In genomic region chr5:91129748-91130147, GRCh38 we compare ENCODE assay signal across 17 cellular contexts.
A peak's percentile ranks its signal among the peaks of the same experiment; 100 is the strongest.
DNase-seq lines count a peak whose midpoint lies in the region; ATAC-seq, FAIRE-seq and TF ChIP-seq lines count a peak whose summit lies in the region.
"Had no signal": no experiment of that assay in that cellular context is flagged by ENCODE, and none has a peak within 500 bp of the region (broad histone marks: within the 10 kb centered on the region; RNA-seq: fewer than 3 reads in every experiment).

No MANE protein-coding gene starts in this region.

- DNase-seq in breast epithelium (ENCODE audit: low spot score in 2 of 2) (no peak), MCF 10A (ENCODE audit: unreplicated experiment) (no peak), dedifferentiated amniotic fluid mesenchymal stem cell (ENCODE audit: extremely low spot score) (peak; percentile 33), pancreas (no peak), SJCRH30 (no peak), medulla oblongata (ENCODE audit: extremely low spot score) (no peak)
- DNase-seq: AML-193; CD4-positive, CD25-positive, alpha-beta regulatory T cell; GOT3; H9 had no signal

- peak; percentile 57 for FAIRE-seq in pancreas (lab: Jason Lieb, UNC)
- FAIRE-seq: G401.6, GM12891, HepG2 had no signal

- no peak overlapping the region for H3K4me3 Mint-ChIP-seq in MCF 10A (ENCODE audit: unreplicated experiment)
- H3K4me3 Mint-ChIP-seq: CD4-positive, CD25-positive, alpha-beta regulatory T cell; H9 had no signal

- H3K27me3 ChIP-seq in breast epithelium (no peaks in the 10 kb centered on the region), pancreas (no peaks in the 10 kb centered on the region), SJCRH30 (no peaks in the 10 kb centered on the region)
- H3K27me3 ChIP-seq: BLaER1 treated with 17β-estradiol and CSF1 and Interleukin-3, amounts not matched to agents 10 nM and 100 nM had no signal

- H3K27ac ChIP-seq in breast epithelium (peak overlapping the region; percentile 82 to 86), pancreas (peak overlapping the region in 2 of 4 donors; percentile 88 to 95), SJCRH30 (no peak overlapping the region)
- H3K27ac ChIP-seq: 22Rv1; BLaER1 treated with 17β-estradiol and CSF1 and Interleukin-3, amounts not matched to agents 10 nM and 100 nM had no signal

- CTCF ChIA-PET in MCF 10A (lab: Yijun Ruan, JAX): no interaction called here

- no peak for TF ChIP-seq POLR2A in breast epithelium (IDR thresholded peaks at IDR 0.05)

- no peaks in the 10 kb centered on the region for H3K36me3 Mint-ChIP-seq in MCF 10A (ENCODE audit: insufficient read depth, unreplicated experiment)
- H3K36me3 Mint-ChIP-seq: CD4-positive, CD25-positive, alpha-beta regulatory T cell had no signal

- H3K36me3 ChIP-seq in breast epithelium (no peaks in the 10 kb centered on the region), pancreas (no peaks in the 10 kb centered on the region), SJCRH30 (no peaks in the 10 kb centered on the region)
- H3K36me3 ChIP-seq: BLaER1 treated with 17β-estradiol and CSF1 and Interleukin-3, amounts not matched to agents 10 nM and 100 nM had no signal

- TF ChIP-seq CTCF in breast epithelium (IDR thresholded peaks at IDR 0.05) (no peak), MCF 10A (IDR thresholded peaks at IDR 0.05; ENCODE audit: unreplicated experiment) (no peak), pancreas (IDR thresholded peaks at IDR 0.05) (no peak)

- no peaks in the 10 kb centered on the region for H3K9me3 Mint-ChIP-seq in MCF 10A (ENCODE audit: unreplicated experiment)
- H3K9me3 Mint-ChIP-seq: H9 had no signal

- ATAC-seq in pancreas (no peak), HG03095 (IDR thresholded peaks at IDR 0.05; ENCODE audit: unreplicated experiment) (no peak), HG02884 (IDR thresholded peaks at IDR 0.05; ENCODE audit: unreplicated experiment) (no peak)
- ATAC-seq: HepG2 had no signal

- POLR2A ChIA-PET in MCF 10A (lab: Yijun Ruan, JAX): no interaction called here

- H3K4me1 Mint-ChIP-seq in MCF 10A (ENCODE audit: insufficient read depth, unreplicated experiment): peaks cover 22% of the 10 kb centered on the region
- H3K4me1 Mint-ChIP-seq: CD4-positive, CD25-positive, alpha-beta regulatory T cell had no signal

- H3K4me3 ChIP-seq in breast epithelium (no peak overlapping the region), pancreas (no peak overlapping the region), SJCRH30 (no peak overlapping the region)
- H3K4me3 ChIP-seq: BLaER1 treated with 17β-estradiol and CSF1 and Interleukin-3, amounts not matched to agents 10 nM and 100 nM had no signal

- WGBS in pancreas, 2 donors: 94 to 97% methylated on average over 1 of the region's 1 CpG

- no peaks in the 10 kb centered on the region for H3K9me3 ChIP-seq in breast epithelium
- H3K9me3 ChIP-seq in pancreas: no peaks in the 10 kb centered on the region
- H3K9me3 ChIP-seq in SJCRH30 (replicated peaks): 0 out of 2 replicates have a peak, but pooled peaks cover 2% of the 10 kb centered on the region

- no TSS peak for BruUV-seq in MCF 10A (replicated peaks; lab: Mats Ljungman, UMichigan)

- no peaks in the 10 kb centered on the region for H3K27me3 Mint-ChIP-seq in MCF 10A (ENCODE audit: insufficient read depth, unreplicated experiment)

- H3K27ac Mint-ChIP-seq in MCF 10A (ENCODE audit: low read depth, unreplicated experiment): no peak overlapping the region
- H3K27ac Mint-ChIP-seq: CD4-positive, CD25-positive, alpha-beta regulatory T cell; H9 had no signal

- intact Hi-C loops in breast epithelium (cut with DNase I; ENCODE audit: low total_unique reads) (no loop called here), MCF 10A (cut with micrococcal nuclease) (no loop called here), pancreas (cut with DNase I) (no loop called here)

- peaks cover 4 to 22% of the 10 kb centered on the region in 2 donors for H3K4me1 ChIP-seq in breast epithelium
- H3K4me1 ChIP-seq in pancreas: peaks cover 0 to 48% (median 25%) of the 10 kb centered on the region in 3 donors
- H3K4me1 ChIP-seq in SJCRH30: no peaks in the 10 kb centered on the region
